Comparison of ENCODE assay signal across 9 cellular contexts in genomic region chr7:7567898-7568531, GRCh38. TPM values are rescaled to one million over a fixed set of nuclear protein-coding genes. Genes with fewer than 3 reads are reported as not detected.
DNase-seq lines count a peak whose midpoint lies in the region; ATAC-seq, FAIRE-seq and TF ChIP-seq lines count a peak whose summit lies in the region.
"Had no signal": no experiment of that assay in that cellular context is flagged by ENCODE, and none has a peak within 500 bp of the region (broad histone marks: within the 10 kb centered on the region; RNA-seq: fewer than 3 reads in every experiment).

No MANE protein-coding gene starts in this region.

- H4K20me1 ChIP-seq in endothelial cell of umbilical vein (replicated peaks; ENCODE audit: control insufficient read depth, extremely low read depth, insufficient read depth, low read length) = no peaks in the 10 kb centered on the region

- POLR2A ChIA-PET in endothelial cell of umbilical vein (lab: Charles Lee) = no interaction called here

- no peaks in the 10 kb centered on the region for H3K27me3 Mint-ChIP-seq in progenitor cell of endocrine pancreas

- H3K9ac ChIP-seq in endothelial cell of umbilical vein (replicated peaks; ENCODE audit: extremely low read depth, insufficient read depth, low read length) = peak overlapping the region; percentile 80

- peaks cover 29% of the 10 kb centered on the region for H3K36me3 Mint-ChIP-seq in progenitor cell of endocrine pancreas (ENCODE audit: insufficient read depth)

- FAIRE-seq in endothelial cell of umbilical vein (lab: Jason Lieb, UNC) = no peak

- H3K4me3 Mint-ChIP-seq in progenitor cell of endocrine pancreas (ENCODE audit: low read depth) = peak overlapping the region; percentile 83

- H3K27me3 ChIP-seq in endothelial cell of umbilical vein (ENCODE audit: control insufficient read depth in 2 of 2, insufficient read depth in 2 of 2, low read length in 2 of 2) = no peaks in the 10 kb centered on the region

- peaks cover 28% of the 10 kb centered on the region for H3K4me1 Mint-ChIP-seq in progenitor cell of endocrine pancreas (ENCODE audit: low read depth)

- H3K9me3 Mint-ChIP-seq in progenitor cell of endocrine pancreas (ENCODE audit: low read depth) = peaks cover 16% of the 10 kb centered on the region

- H3K4me1 ChIP-seq in endothelial cell of umbilical vein (ENCODE audit: control insufficient read depth, extremely low read depth, insufficient read depth, low read length) = peaks cover 10% of the 10 kb centered on the region

- TF ChIP-seq POLR2A in endothelial cell of umbilical vein (IDR thresholded peaks at IDR 0.05; ENCODE audit: low read depth, low read length) = no peak

- no peaks in the 10 kb centered on the region for H3K36me3 ChIP-seq in endothelial cell of umbilical vein (ENCODE audit: control insufficient read depth in 2 of 2, extremely low read depth in 1 of 2, insufficient read depth in 2 of 2, low read length in 2 of 2)

- H3K27ac ChIP-seq in endothelial cell of umbilical vein (ENCODE audit: insufficient read depth, low read depth, low read length) = no peak overlapping the region

- no peak for ATAC-seq in GM18520 (IDR thresholded peaks at IDR 0.05; ENCODE audit: unreplicated experiment)

- peak overlapping the region; percentile 90 for H3K4me2 ChIP-seq in endothelial cell of umbilical vein (ENCODE audit: insufficient read depth, low read length)

- H3K9me3 ChIP-seq in endothelial cell of umbilical vein (replicated peaks; ENCODE audit: control insufficient read depth, insufficient read depth, low read length) = no peaks in the 10 kb centered on the region

- peak overlapping the region; percentile 92 for H3K27ac Mint-ChIP-seq in progenitor cell of endocrine pancreas

- TF ChIP-seq CTCF in endothelial cell of umbilical vein (IDR thresholded peaks at IDR 0.05; ENCODE audit: extremely low read depth in 1 of 2, insufficient read depth in 1 of 2, low read depth in 1 of 2, low read length in 2 of 2) (no peak), progenitor cell of endocrine pancreas (IDR thresholded peaks at IDR 0.05; ENCODE audit: unreplicated experiment) (no peak)

- dilution Hi-C loops in endothelial cell of umbilical vein (cut with MboI; ENCODE audit: extremely low pct_ligation_motif_present, low sequenced_read_pairs) = no loop called here

- H3K4me3 ChIP-seq in GM08714 (ENCODE audit: low read length) (peak overlapping the region; percentile 99), endothelial cell of umbilical vein (replicated peaks in 1 of 3; ENCODE audit: insufficient read depth in 1 of 3, low read depth in 1 of 3, low read length in 3 of 3) (peak overlapping the region in 2 of 3 experiments; percentile 86 to 95)

- no peaks in the 10 kb centered on the region for H3K9me1 ChIP-seq in endothelial cell of umbilical vein (replicated peaks; ENCODE audit: control insufficient read depth, extremely low read depth, insufficient read depth, low read length)

- BruUV-seq in endothelial cell of umbilical vein (replicated peaks; lab: Mats Ljungman, UMichigan) = no TSS peak

- CTCF ChIA-PET in endothelial cell of umbilical vein (lab: Charles Lee) = no interaction called here

- DNase-seq in NCI-H748 treated with DMSO at 0.1 percent for 48 hours (lab: John Stamatoyannopoulos, UW) (peak; percentile 30), endothelial cell of umbilical vein (ENCODE audit: low read depth, low spot score) (no peak), progenitor cell of endocrine pancreas (ENCODE audit: low spot score, unreplicated experiment) (no peak), kidney tubule cell (ENCODE audit: low spot score) (no peak), NCI-H1436 (lab: John Stamatoyannopoulos, UW) (no peak), iPS-NIHi7 (ENCODE audit: extremely low spot score) (no peak)

- intact Hi-C loops in endothelial cell of umbilical vein (cut with micrococcal nuclease) = loop anchor here (1.0 kb wide), 3 partner anchors 72 to 400 kb away; partner anchors contain the start of genes C1GALT1, GLCCI1 and UMAD1

- H3K79me2 ChIP-seq in endothelial cell of umbilical vein (ENCODE audit: control insufficient read depth, insufficient read depth, low read length) = peaks cover 40% of the 10 kb centered on the region

- H2AFZ ChIP-seq in endothelial cell of umbilical vein (ENCODE audit: low read depth, low read length) = no peak overlapping the region

TF ChIP-seq in endothelial cell of umbilical vein, 7 proteins besides CTCF, POLR2A, EP300 and RAD21:
- no peak for TF ChIP-seq MAX (IDR thresholded peaks at IDR 0.05; ENCODE audit: insufficient read depth, insufficient read length)
- TF ChIP-seq JUN (IDR thresholded peaks at IDR 0.05; ENCODE audit: borderline replicate concordance, insufficient read depth, insufficient read length, low read depth) = no peak
- no peak for TF ChIP-seq GATA2 (IDR thresholded peaks at IDR 0.05; ENCODE audit: insufficient read depth, insufficient read length, low read depth, low read length)
- no peak for TF ChIP-seq POLR2AphosphoS5 (IDR thresholded peaks at IDR 0.05; ENCODE audit: insufficient read depth, low read depth, low read length)
- TF ChIP-seq FOS (IDR thresholded peaks at IDR 0.05; ENCODE audit: borderline replicate concordance, insufficient read depth, low read length) = no peak
- TF ChIP-seq EZH2 (IDR thresholded peaks at IDR 0.05; ENCODE audit: borderline replicate concordance, low read depth, low read length, severe bottlenecking) = no peak
- TF ChIP-seq MYC (IDR thresholded peaks at IDR 0.05; ENCODE audit: low read depth, low read length) = no peak

RNA-seq across cellular contexts. Expression of gene MIOS, which starts 1.3 kb away (rescaled TPM):
- total RNA-seq in endothelial cell of umbilical vein (16.0 and 16.8 TPM in 2 replicates), progenitor cell of endocrine pancreas (62.0 and 62.3 TPM in 2 replicates)
- 5.2 and 8.5 TPM in 2 replicates for polyA plus RNA-seq in endothelial cell of umbilical vein
- polyA plus RNA-seq in endothelial cell of umbilical vein (2011; cell fraction: cytosol; rRNA removed) = 7.5 and 9.0 TPM in 2 replicates
- 14.0 and 17.7 TPM in 2 replicates for polyA plus RNA-seq in endothelial cell of umbilical vein (2011; cell fraction: nucleus; rRNA removed)
- 10.8 and 16.4 TPM in 2 replicates for polyA plus RNA-seq in endothelial cell of umbilical vein (2012)
- polyA minus RNA-seq in endothelial cell of umbilical vein = 14.5 and 18.1 TPM in 2 replicates
- polyA minus RNA-seq in endothelial cell of umbilical vein (2011; cell fraction: cytosol; rRNA and poly(A)+ RNA removed) = 15.6 TPM
- 29.7 and 41.7 TPM in 2 replicates for polyA minus RNA-seq in endothelial cell of umbilical vein (2011; cell fraction: nucleus; rRNA and poly(A)+ RNA removed)

RNA-seq across cellular contexts. Expression of gene COL28A1, which starts 32.3 kb away (rescaled TPM):
- total RNA-seq in endothelial cell of umbilical vein = not detected in 2 replicates
- not detected in 2 replicates for polyA plus RNA-seq in endothelial cell of umbilical vein
- not detected in 2 replicates for polyA plus RNA-seq in endothelial cell of umbilical vein (2011; cell fraction: cytosol; rRNA removed)
- polyA plus RNA-seq in endothelial cell of umbilical vein (2011; cell fraction: nucleus; rRNA removed) = 0.15 TPM in 1 of 2 replicates, not detected in the other
- polyA plus RNA-seq in endothelial cell of umbilical vein (2012) = not detected in 2 replicates
- polyA minus RNA-seq in endothelial cell of umbilical vein = not detected in 2 replicates
- not detected for polyA minus RNA-seq in endothelial cell of umbilical vein (2011; cell fraction: cytosol; rRNA and poly(A)+ RNA removed)
- polyA minus RNA-seq in endothelial cell of umbilical vein (2011; cell fraction: nucleus; rRNA and poly(A)+ RNA removed) = 0.38 TPM in 1 of 2 replicates, not detected in the other
- total RNA-seq in progenitor cell of endocrine pancreas = 17.3 and 18.3 TPM in 2 replicates
- total RNA-seq: HT1080 had no signal

Comparison
In these comparisons a context has a peak if more than half of its experiments do, and no peak if none do; other contexts are left out.
1. RNA of gene COL28A1, which starts 32.3 kb away (total RNA-seq): 17.3 to 18.3 TPM in progenitor cell of endocrine pancreas; not detected in endothelial cell of umbilical vein; every median in the first group is over 10 times any median in the second.